8 cellular contexts compared by ENCODE assay signal in the genomic region with DNA sequence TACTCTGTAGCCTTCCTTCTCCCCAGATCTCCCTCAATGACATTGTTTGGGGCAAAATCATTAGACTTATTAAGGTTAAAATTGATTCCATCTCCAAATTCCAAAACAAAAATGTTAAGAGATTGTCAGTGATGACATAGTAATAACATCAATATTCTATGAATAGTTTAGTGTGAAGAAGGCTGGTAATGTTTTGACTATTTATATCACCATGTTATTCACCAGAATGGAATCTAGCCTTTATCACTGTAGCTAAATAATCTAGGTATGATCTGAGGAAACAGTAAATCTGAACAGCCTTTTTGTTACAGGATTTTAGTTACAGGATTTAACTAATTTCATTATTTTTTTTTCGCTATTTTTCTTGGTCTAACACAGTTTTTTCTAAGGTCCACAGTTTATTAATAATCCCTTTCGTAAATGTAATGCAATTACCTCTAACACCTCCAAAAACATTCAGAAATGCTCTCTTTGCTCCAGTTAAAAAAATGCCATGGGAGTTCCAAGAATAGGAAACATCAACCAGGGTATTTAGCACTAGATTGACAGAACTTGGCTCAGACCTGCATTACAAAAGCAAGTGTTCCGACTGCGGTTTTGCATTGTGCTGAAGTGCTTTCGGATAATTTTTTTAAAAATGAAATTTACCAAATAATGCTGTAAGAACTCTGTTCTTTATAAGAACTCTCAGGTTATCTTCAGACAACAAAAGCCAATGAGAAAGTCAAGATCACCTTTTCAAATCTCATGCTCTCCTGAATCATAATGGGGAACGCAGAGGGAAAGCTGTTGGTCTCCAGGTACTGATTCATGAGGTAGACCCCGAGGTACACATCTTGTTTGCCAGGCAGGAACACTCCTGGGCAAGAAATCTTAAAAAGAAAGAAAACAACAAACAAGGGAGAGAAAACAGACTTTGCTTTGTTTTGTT. TPM values are rescaled to one million over a fixed set of nuclear protein-coding genes. Genes with fewer than 3 reads are reported as not detected.
DNase-seq lines count a peak whose midpoint lies in the region; ATAC-seq and TF ChIP-seq lines count a peak whose summit lies in the region.

No MANE protein-coding gene starts in this region.

- H3K4me3 Mint-ChIP-seq in activated CD8-positive, alpha-beta memory T cell treated with anti-CD3 and anti-CD28 coated beads, Interleukin-2, amount 10 ng/mL, durations not matched to agents 7 days and 5 days, result peak overlapping the region; percentile 97

- POLR2A ChIA-PET in Panc1 (lab: Charles Lee), result no interaction called here

- intact Hi-C loops in Panc1 (cut with micrococcal nuclease; ENCODE audit: unreplicated experiment), result loop anchor here (10.0 kb wide), 1 partner anchor 277 kb away; no protein-coding TSS in a partner anchor

- BruUV-seq in Panc1 (replicated peaks; lab: Mats Ljungman, UMichigan), result no TSS peak

- in situ Hi-C loops in Panc1 (cut with HindIII; ENCODE audit: low pct_unique_long_range_greater_than_20kb, low sequenced_read_pairs), result no loop called here

- H3K4me2 ChIP-seq in osteoblast (ENCODE audit: insufficient read depth, low read length), result peak overlapping the region; percentile 97

- no peak for DNase-seq in activated CD8-positive, alpha-beta memory T cell treated with anti-CD3 and anti-CD28 coated beads, Interleukin-2, amount 10 ng/mL, durations not matched to agents 7 days and 5 days
- DNase-seq in activated CD8-positive, alpha-beta memory T cell treated with anti-CD3 and anti-CD28 coated beads for 24 hours, result no peak
- DNase-seq in Panc1 (ENCODE audit: low read depth, low spot score) (no peak), osteoblast (ENCODE audit: insufficient read length, low spot score, missing footprints) (peak; percentile 81), NCI-H510A (lab: John Stamatoyannopoulos, UW) (no peak), SHP77 (lab: John Stamatoyannopoulos, UW) (no peak), NCI-H82 treated with DMSO at 0.1 percent for 48 hours (lab: John Stamatoyannopoulos, UW; ENCODE audit: unreplicated experiment) (no peak)

- peak overlapping the region; percentile 88 for H3K27ac Mint-ChIP-seq in activated CD8-positive, alpha-beta memory T cell treated with anti-CD3 and anti-CD28 coated beads, Interleukin-2, amount 10 ng/mL, durations not matched to agents 7 days and 5 days

- peaks cover 3% of the 10 kb centered on the region for H3K36me3 Mint-ChIP-seq in activated CD8-positive, alpha-beta memory T cell treated with anti-CD3 and anti-CD28 coated beads, Interleukin-2, amount 10 ng/mL, durations not matched to agents 7 days and 5 days

- peak overlapping the region; percentile 42 for H3K9ac ChIP-seq in endocrine pancreas (ENCODE audit: control insufficient read depth, insufficient read depth, low read length)

- H3K27me3 ChIP-seq in Panc1 (ENCODE audit: control insufficient read depth, insufficient read depth, low read length), result no peaks in the 10 kb centered on the region
- H3K27me3 ChIP-seq in endocrine pancreas (ENCODE audit: control insufficient read depth, insufficient read depth, low read length), result no peaks in the 10 kb centered on the region
- H3K27me3 ChIP-seq in osteoblast (ENCODE audit: insufficient read depth, low read length), result no peaks in the 10 kb centered on the region

- ATAC-seq in activated CD8-positive, alpha-beta memory T cell treated with anti-CD3 and anti-CD28 coated beads, Interleukin-2, amount 10 ng/mL, durations not matched to agents 7 days and 5 days, result no peak
- no peak for ATAC-seq in Panc1

- H3K9me3 Mint-ChIP-seq in activated CD8-positive, alpha-beta memory T cell treated with anti-CD3 and anti-CD28 coated beads, Interleukin-2, amount 10 ng/mL, durations not matched to agents 7 days and 5 days (ENCODE audit: low read depth), result no peaks in the 10 kb centered on the region

- no peaks in the 10 kb centered on the region for H3K9me3 ChIP-seq in Panc1 (ENCODE audit: control insufficient read depth, insufficient read depth, low read depth, low read length)
- no peaks in the 10 kb centered on the region for H3K9me3 ChIP-seq in endocrine pancreas (ENCODE audit: control insufficient read depth, low read length)
- no peaks in the 10 kb centered on the region for H3K9me3 ChIP-seq in osteoblast (ENCODE audit: low read depth, low read length)

- H3K27ac ChIP-seq in Panc1 (ENCODE audit: low read length) (no peak overlapping the region), osteoblast (ENCODE audit: low read depth, low read length) (peak overlapping the region; percentile 19)

- no peak for TF ChIP-seq CTCF in Panc1 (IDR thresholded peaks at IDR 0.05)
- no peak for TF ChIP-seq CTCF in osteoblast (IDR thresholded peaks at IDR 0.05; ENCODE audit: extremely low read depth, low read depth, low read length)

- H2AFZ ChIP-seq in osteoblast (ENCODE audit: low read length), result peak overlapping the region; percentile 90

- peaks cover 6% of the 10 kb centered on the region for H3K79me2 ChIP-seq in osteoblast (ENCODE audit: insufficient read depth, low read length)

- CTCF ChIA-PET in activated CD8-positive, alpha-beta memory T cell treated with anti-CD3 and anti-CD28 coated beads, Interleukin-2, amount 10 ng/mL, durations not matched to agents 7 days and 5 days (lab: Charles Lee), result interaction anchor here (0.6 to 1.4 kb wide), 4 partner anchors 8 to 84 kb away, joined by 3 to 4 read pairs (median 3); a partner anchor contains a TSS
- CTCF ChIA-PET in Panc1 (lab: Charles Lee), result no interaction called here

- no peaks in the 10 kb centered on the region for H4K20me1 ChIP-seq in osteoblast (ENCODE audit: insufficient read depth, low read length)

- H3K4me1 ChIP-seq in Panc1 (ENCODE audit: control insufficient read depth, insufficient read depth, low read length), result no peaks in the 10 kb centered on the region; the same call in 1 of the 2 replicates
- H3K4me1 ChIP-seq in endocrine pancreas (ENCODE audit: control insufficient read depth, insufficient read depth, low read length), result peaks cover 33% of the 10 kb centered on the region
- H3K4me1 ChIP-seq in osteoblast (ENCODE audit: insufficient read depth, low read length), result peaks cover 37% of the 10 kb centered on the region

- H3K4me3 ChIP-seq in Panc1 (ENCODE audit: low read depth in 2 of 2, low read length in 2 of 2) (peak overlapping the region; percentile 50 to 53; a peak in 3 of 4 replicates), endocrine pancreas (ENCODE audit: control insufficient read depth, insufficient read depth, low read length) (peak overlapping the region; percentile 60), osteoblast (ENCODE audit: insufficient read depth, low read length) (peak overlapping the region; percentile 83)

- peaks cover 7% of the 10 kb centered on the region for H3K27me3 Mint-ChIP-seq in activated CD8-positive, alpha-beta memory T cell treated with anti-CD3 and anti-CD28 coated beads, Interleukin-2, amount 10 ng/mL, durations not matched to agents 7 days and 5 days

- H3K36me3 ChIP-seq in Panc1 (ENCODE audit: control insufficient read depth, insufficient read depth, low read length), result no peaks in the 10 kb centered on the region
- H3K36me3 ChIP-seq in endocrine pancreas (ENCODE audit: control insufficient read depth, insufficient read depth, low read length), result no peaks in the 10 kb centered on the region
- no peaks in the 10 kb centered on the region for H3K36me3 ChIP-seq in osteoblast (ENCODE audit: insufficient read depth, low read length)

- peaks cover 49% of the 10 kb centered on the region for H3K4me1 Mint-ChIP-seq in activated CD8-positive, alpha-beta memory T cell treated with anti-CD3 and anti-CD28 coated beads, Interleukin-2, amount 10 ng/mL, durations not matched to agents 7 days and 5 days

RNA-seq across cellular contexts. Expression of a gene that starts 0.7 kb away (rescaled TPM):
- total RNA-seq in activated CD8-positive, alpha-beta memory T cell treated with anti-CD3 and anti-CD28 coated beads, Interleukin-2, amount 10 ng/mL, durations not matched to agents 7 days and 5 days, result 10 to 100 TPM in 1 of 2 experiments, 1 to 10 TPM in 1; 9.3 to 10.2 TPM
- total RNA-seq in Panc1 (2021; ENCODE audit: unreplicated experiment), result 1.8 TPM
- 1.6 TPM for polyA plus RNA-seq in Panc1 (2012; ENCODE audit: insufficient read length)
- total RNA-seq in osteoblast, result 7.2 and 8.3 TPM in 2 replicates

RNA-seq across cellular contexts. Expression of a gene that starts 4.8 kb away (rescaled TPM):
- under 1 TPM; 0.56 to 0.73 TPM for total RNA-seq in activated CD8-positive, alpha-beta memory T cell treated with anti-CD3 and anti-CD28 coated beads, Interleukin-2, amount 10 ng/mL, durations not matched to agents 7 days and 5 days
- total RNA-seq in Panc1 (2021; ENCODE audit: unreplicated experiment) (0.13 TPM), osteoblast (0.72 and 1.2 TPM in 2 replicates)
- polyA plus RNA-seq in Panc1 (2012; ENCODE audit: insufficient read length), result 0.45 TPM

RNA-seq across cellular contexts. Expression of a gene that starts 17.9 kb away (rescaled TPM):
- 10 to 100 TPM; 10.1 to 12.4 TPM for total RNA-seq in activated CD8-positive, alpha-beta memory T cell treated with anti-CD3 and anti-CD28 coated beads, Interleukin-2, amount 10 ng/mL, durations not matched to agents 7 days and 5 days
- total RNA-seq in Panc1 (2021; ENCODE audit: unreplicated experiment), result 3.0 TPM
- 2.6 TPM for polyA plus RNA-seq in Panc1 (2012; ENCODE audit: insufficient read length)
- 29.3 and 35.1 TPM in 2 replicates for total RNA-seq in osteoblast
